31 cellular contexts compared by ENCODE assay signal in genomic region chr2:190990132-190990531, GRCh38. TPM values are rescaled to one million over a fixed set of nuclear protein-coding genes. Genes with fewer than 3 reads are reported as not detected.
DNase-seq lines count a peak whose midpoint lies in the region; ATAC-seq, FAIRE-seq and TF ChIP-seq lines count a peak whose summit lies in the region.
"Had no signal": no experiment of that assay in that cellular context is flagged by ENCODE, and none has a peak within 500 bp of the region (broad histone marks: within the 10 kb centered on the region; RNA-seq: fewer than 3 reads in every experiment).

No MANE protein-coding gene starts in this region.

- no peaks in the 10 kb centered on the region for H3K27me3 ChIP-seq in tibial nerve
- H3K27me3 ChIP-seq: neural progenitor cell, pancreas, right atrium auricular region, testis, uterus had no signal

- H3K9me3 ChIP-seq in tibial nerve = no peaks in the 10 kb centered on the region
- H3K9me3 ChIP-seq: pancreas, right atrium auricular region, testis, uterus had no signal

- H3K27me3 Mint-ChIP-seq in activated T-cell treated with anti-CD3 and anti-CD28 coated beads, Interleukin-2, amount 50 U/mL, for 24 hours = no peaks in the 10 kb centered on the region
- no peaks in the 10 kb centered on the region for H3K27me3 Mint-ChIP-seq in activated T-helper 17 cell treated with anti-CD3 and anti-CD28 coated beads, Interleukin-2, amount 50 U/mL, for 72 hours
- no peaks in the 10 kb centered on the region for H3K27me3 Mint-ChIP-seq in nephron progenitor cell (ENCODE audit: low read depth, poor library complexity)

- no peak overlapping the region for H3K27ac ChIP-seq in tibial nerve
- H3K27ac ChIP-seq: neural progenitor cell, pancreas, right atrium auricular region, testis, uterus had no signal

- TF ChIP-seq POLR2A in GM12891 (IDR thresholded peaks at IDR 0.05; ENCODE audit: low read depth, low read length) = peak; percentile 65
- TF ChIP-seq POLR2A in tibial nerve (IDR thresholded peaks at IDR 0.05) = no peak

- WGBS in tibial nerve, 2 donors = 84 to 89% methylated on average over 6 of the region's 6 CpGs

- DNase-seq in activated T-cell treated with anti-CD3 and anti-CD28 coated beads, Interleukin-2, amount 50 U/mL, for 24 hours = no peak
- DNase-seq in activated T-cell treated with anti-CD3 and anti-CD28 coated beads, Interleukin-2, amount 50 U/mL, for 1 hour = no peak
- no peak for DNase-seq in GM12891 (ENCODE audit: insufficient read length, low spot score)
- no peak for DNase-seq in nephron progenitor cell
- DNase-seq in tibial nerve (ENCODE audit: low spot score in 2 of 2) = no peak
- DNase-seq: ACHN; COR-L47; dermis blood vessel endothelial cell; endodermal cell; glutamatergic neuron; HCEC 1CT; MM.1S; NCI-H2029; NCI-H345; NCI-H69; pancreas; stimulated activated naive CD4-positive, alpha-beta T cell treated with Interleukin-2 at 50 U/mL for 16 hours; T-helper 2 cell; testis; uterus had no signal

- H3K36me3 Mint-ChIP-seq in activated T-cell treated with anti-CD3 and anti-CD28 coated beads, Interleukin-2, amount 50 U/mL, for 24 hours (ENCODE audit: low read depth) = peaks cover 99% of the 10 kb centered on the region
- H3K36me3 Mint-ChIP-seq in activated T-helper 17 cell treated with anti-CD3 and anti-CD28 coated beads, Interleukin-2, amount 50 U/mL, for 72 hours (ENCODE audit: low read depth) = no peaks in the 10 kb centered on the region
- H3K36me3 Mint-ChIP-seq in nephron progenitor cell (ENCODE audit: low read depth) = peaks cover 80% of the 10 kb centered on the region

- no peak for ATAC-seq in activated T-helper 17 cell treated with anti-CD3 and anti-CD28 coated beads, Interleukin-2, amount 50 U/mL, for 72 hours (replicated peaks)
- ATAC-seq in HG03521 (IDR thresholded peaks at IDR 0.05; ENCODE audit: unreplicated experiment) = no peak
- ATAC-seq: activated CD4-positive, CD25-positive, alpha-beta regulatory T cell treated with anti-CD3 and anti-CD28 coated beads, Interleukin-2, amount 50 U/mL, for 24 hours; left lobe of liver; pancreas; Right ventricle myocardium inferior; SK-N-SH treated with all-trans-retinoic acid at 6 μM for 48 hours had no signal

- H3K36me3 ChIP-seq in tibial nerve = peaks cover 0 to 100% (median 44%) of the 10 kb centered on the region in 3 donors
- H3K36me3 ChIP-seq: uterus had no signal

- FAIRE-seq in GM12891 (lab: Jason Lieb, UNC) = no peak
- FAIRE-seq: GM12892, pancreas had no signal

- H3K4me1 Mint-ChIP-seq in activated T-cell treated with anti-CD3 and anti-CD28 coated beads, Interleukin-2, amount 50 U/mL, for 24 hours (ENCODE audit: low read depth) = peaks cover 63% of the 10 kb centered on the region
- peaks cover 10% of the 10 kb centered on the region for H3K4me1 Mint-ChIP-seq in activated T-helper 17 cell treated with anti-CD3 and anti-CD28 coated beads, Interleukin-2, amount 50 U/mL, for 72 hours
- peaks cover 7% of the 10 kb centered on the region for H3K4me1 Mint-ChIP-seq in nephron progenitor cell
- H3K4me1 Mint-ChIP-seq: brain, neural progenitor cell had no signal

- H3K4me3 ChIP-seq in tibial nerve = no peak overlapping the region
- H3K4me3 ChIP-seq: neural progenitor cell, pancreas, right atrium auricular region, smooth muscle cell, testis, uterus had no signal

- no peak for TF ChIP-seq EP300 in tibial nerve (IDR thresholded peaks at IDR 0.05)

- no peaks in the 10 kb centered on the region for H3K4me1 ChIP-seq in tibial nerve
- H3K4me1 ChIP-seq: neural progenitor cell, pancreas, right atrium auricular region, testis, uterus had no signal

- TF ChIP-seq CTCF in nephron progenitor cell (IDR thresholded peaks at IDR 0.05) = no peak
- no peak for TF ChIP-seq CTCF in tibial nerve (IDR thresholded peaks at IDR 0.05)

- peak overlapping the region; percentile 69 for H3K27ac Mint-ChIP-seq in activated T-cell treated with anti-CD3 and anti-CD28 coated beads, Interleukin-2, amount 50 U/mL, for 24 hours
- H3K27ac Mint-ChIP-seq in activated T-helper 17 cell treated with anti-CD3 and anti-CD28 coated beads, Interleukin-2, amount 50 U/mL, for 72 hours = peak overlapping the region; percentile 62
- peak overlapping the region; percentile 49 for H3K27ac Mint-ChIP-seq in nephron progenitor cell
- H3K27ac Mint-ChIP-seq: brain, endodermal cell, neural progenitor cell had no signal

- no peak overlapping the region for H3K4me3 Mint-ChIP-seq in activated T-cell treated with anti-CD3 and anti-CD28 coated beads, Interleukin-2, amount 50 U/mL, for 24 hours
- no peak overlapping the region for H3K4me3 Mint-ChIP-seq in activated T-helper 17 cell treated with anti-CD3 and anti-CD28 coated beads, Interleukin-2, amount 50 U/mL, for 72 hours
- no peak overlapping the region for H3K4me3 Mint-ChIP-seq in nephron progenitor cell
- H3K4me3 Mint-ChIP-seq: brain, endodermal cell, neural progenitor cell had no signal

- H3K9me3 Mint-ChIP-seq in activated T-cell treated with anti-CD3 and anti-CD28 coated beads, Interleukin-2, amount 50 U/mL, for 24 hours = peaks cover 3% of the 10 kb centered on the region
- peaks cover 3% of the 10 kb centered on the region for H3K9me3 Mint-ChIP-seq in activated T-helper 17 cell treated with anti-CD3 and anti-CD28 coated beads, Interleukin-2, amount 50 U/mL, for 72 hours
- no peaks in the 10 kb centered on the region for H3K9me3 Mint-ChIP-seq in nephron progenitor cell
- H3K9me3 Mint-ChIP-seq: brain, endodermal cell, neural progenitor cell had no signal

TF ChIP-seq in GM12891, 5 proteins besides CTCF, POLR2A, EP300 and RAD21:
- no peak for TF ChIP-seq SPI1 (IDR thresholded peaks at IDR 0.05; ENCODE audit: low read depth, low read length)
- TF ChIP-seq TAF1 (IDR thresholded peaks at IDR 0.05; ENCODE audit: low read depth, low read length) = no peak
- no peak for TF ChIP-seq POU2F2 (IDR thresholded peaks at IDR 0.05; ENCODE audit: low read depth, low read length)
- no peak for TF ChIP-seq POLR2AphosphoS5 (IDR thresholded peaks at IDR 0.05; ENCODE audit: low read depth, low read length)
- no peak for TF ChIP-seq PAX5 (IDR thresholded peaks at IDR 0.05; ENCODE audit: insufficient read depth, low read length, severe bottlenecking)

RNA-seq across cellular contexts. Expression of gene STAT1, which starts 23.8 kb away (rescaled TPM):
- 320 TPM for polyA plus RNA-seq in GM12891 (2012; ENCODE audit: low read depth, missing spikeins)
- 100 to 1,000 TPM; 163 to 363 TPM for total RNA-seq in activated T-helper 17 cell treated with anti-CD3 and anti-CD28 coated beads, Interleukin-2, amount 50 U/mL, for 72 hours
- total RNA-seq in tibial nerve = 10 to 100 TPM; 40.2 to 73.9 (median 65.6) TPM
